Comparison of ENCODE assay signal across 19 cellular contexts in the genomic region with DNA sequence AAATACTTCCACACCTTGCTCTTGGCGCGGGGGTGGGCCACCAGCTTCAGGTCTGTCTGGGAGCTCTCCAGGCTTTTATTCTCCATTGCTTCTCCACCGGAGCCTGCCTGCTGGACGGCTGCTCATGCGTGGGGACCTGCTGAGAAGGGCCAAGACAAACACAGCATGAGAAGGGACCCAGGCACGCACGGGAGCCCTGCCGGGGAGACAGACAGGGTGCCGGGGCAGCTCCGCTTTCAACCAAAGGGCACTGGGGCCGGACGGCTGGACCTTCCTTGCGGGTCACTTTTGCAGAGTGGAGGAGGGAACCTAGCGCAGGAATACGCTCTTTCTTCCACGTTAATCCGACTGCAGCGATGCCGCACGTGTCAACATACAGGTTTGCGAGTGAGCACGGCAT.
"Had no signal": no experiment of that assay in that cellular context is flagged by ENCODE, and none has a peak within 500 bp of the region (broad histone marks: within the 10 kb centered on the region; RNA-seq: fewer than 3 reads in every experiment).

No MANE protein-coding gene starts in this region.

- H3K27ac Mint-ChIP-seq: activated CD4-positive, alpha-beta memory T cell treated with anti-CD3 and anti-CD28 coated beads, Interleukin-2, amount 10 ng/mL, durations not matched to agents 7 days and 5 days; activated CD4-positive, alpha-beta T cell treated with anti-CD3 and anti-CD28 coated beads, Interleukin-2, amount 10 ng/mL, durations not matched to agents 24 days and 14 days; activated T-helper 1 cell treated with anti-CD3 and anti-CD28 coated beads, Interleukin-12 subunit alpha, Interleukin-12 subunit beta, Interleukin-2, Interleukin-4 antibody, amounts not matched to agents 30 ng/mL and 10 ng/mL and 1 ng/mL, durations not matched to agents 14 hours and 24 hours and 36 hours; T-helper 1 cell treated with Interleukin-12 subunit alpha and Interleukin-12 subunit beta and Interleukin-4 antibody, amounts not matched to agents 30 μg/mL and 1 μg/mL, for 36 hours had no signal

- H3K36me3 Mint-ChIP-seq: naive B cell had no signal

- H3K4me3 Mint-ChIP-seq: activated CD4-positive, alpha-beta memory T cell treated with anti-CD3 and anti-CD28 coated beads, Interleukin-2, amount 10 ng/mL, durations not matched to agents 7 days and 5 days; activated CD4-positive, alpha-beta T cell treated with anti-CD3 and anti-CD28 coated beads, Interleukin-2, amount 10 ng/mL, durations not matched to agents 24 days and 14 days; activated T-helper 1 cell treated with anti-CD3 and anti-CD28 coated beads, Interleukin-12 subunit alpha, Interleukin-12 subunit beta, Interleukin-2, Interleukin-4 antibody, amounts not matched to agents 30 ng/mL and 10 ng/mL and 1 ng/mL, durations not matched to agents 14 hours and 24 hours and 36 hours; naive B cell; neural crest cell; stimulated activated naive CD8-positive, alpha-beta T cell treated with anti-CD3 and anti-CD28 coated beads, Interleukin-15, amount 100 ng/mL, for 72 hours; T-helper 1 cell treated with Interleukin-12 subunit alpha and Interleukin-12 subunit beta and Interleukin-4 antibody, amounts not matched to agents 30 μg/mL and 1 μg/mL, for 36 hours had no signal

- H3K4me1 ChIP-seq: foreskin keratinocyte, lower lobe of right lung, prostate gland had no signal

- H3K9me3 ChIP-seq: lower lobe of right lung, prostate gland, suprapubic skin had no signal

- H3K27me3 Mint-ChIP-seq: activated CD4-positive, alpha-beta memory T cell treated with anti-CD3 and anti-CD28 coated beads, Interleukin-2, amount 10 ng/mL, durations not matched to agents 7 days and 5 days; activated CD4-positive, alpha-beta T cell treated with anti-CD3 and anti-CD28 coated beads, Interleukin-2, amount 10 ng/mL, durations not matched to agents 24 days and 14 days; naive B cell; stimulated activated naive CD8-positive, alpha-beta T cell treated with anti-CD3 and anti-CD28 coated beads, Interleukin-15, amount 100 ng/mL, for 72 hours had no signal

- H3K4me1 Mint-ChIP-seq: activated CD4-positive, alpha-beta memory T cell treated with anti-CD3 and anti-CD28 coated beads, Interleukin-2, amount 10 ng/mL, durations not matched to agents 7 days and 5 days; stimulated activated naive CD8-positive, alpha-beta T cell treated with anti-CD3 and anti-CD28 coated beads, Interleukin-15, amount 100 ng/mL, for 72 hours had no signal

- ATAC-seq: activated naive CD4-positive, alpha-beta T cell treated with anti-CD3 and anti-CD28 coated beads, Interleukin-2, amount 50 U/mL, for 72 hours; foreskin keratinocyte had no signal

- H3K27me3 ChIP-seq: brain microvascular endothelial cell, foreskin keratinocyte, suprapubic skin had no signal

- H3K9me3 Mint-ChIP-seq: activated CD4-positive, alpha-beta memory T cell treated with anti-CD3 and anti-CD28 coated beads, Interleukin-2, amount 10 ng/mL, durations not matched to agents 7 days and 5 days; activated CD4-positive, alpha-beta T cell treated with anti-CD3 and anti-CD28 coated beads, Interleukin-2, amount 10 ng/mL, durations not matched to agents 24 days and 14 days; activated naive CD4-positive, alpha-beta T cell treated with anti-CD3 and anti-CD28 coated beads, Interleukin-2, amount 50 U/mL, for 72 hours; activated T-helper 1 cell treated with anti-CD3 and anti-CD28 coated beads, Interleukin-12 subunit alpha, Interleukin-12 subunit beta, Interleukin-2, Interleukin-4 antibody, amounts not matched to agents 30 ng/mL and 10 ng/mL and 1 ng/mL, durations not matched to agents 14 hours and 24 hours and 36 hours; naive B cell; neural crest cell; stimulated activated naive CD8-positive, alpha-beta T cell treated with anti-CD3 and anti-CD28 coated beads, Interleukin-15, amount 100 ng/mL, for 72 hours; T-helper 1 cell treated with Interleukin-12 subunit alpha and Interleukin-12 subunit beta and Interleukin-4 antibody, amounts not matched to agents 30 μg/mL and 1 μg/mL, for 36 hours had no signal

- H3K27ac ChIP-seq: brain microvascular endothelial cell, foreskin keratinocyte, lower lobe of right lung, prostate gland, suprapubic skin had no signal

- H3K4me3 ChIP-seq: lower lobe of right lung, prostate gland, suprapubic skin had no signal

- DNase-seq: activated CD4-positive, alpha-beta memory T cell treated with anti-CD3 and anti-CD28 coated beads, Interleukin-2, amount 10 ng/mL, durations not matched to agents 7 days and 5 days; activated CD4-positive, alpha-beta T cell treated with anti-CD3 and anti-CD28 coated beads, Interleukin-2, amount 10 ng/mL, durations not matched to agents 24 days and 14 days; activated gamma-delta T cell treated with Interleukin-2 at 50 U/mL for 16 hours; aorta; brain microvascular endothelial cell; caudate nucleus; dermis blood vessel endothelial cell; effector CD8-positive, alpha-beta T cell; foreskin keratinocyte; lower lobe of right lung; naive B cell; stimulated activated naive CD8-positive, alpha-beta T cell treated with anti-CD3 and anti-CD28 coated beads, Interleukin-15, amount 100 ng/mL, for 72 hours; trophoblast cell had no signal
